In genomic region chr2:101151141-101151858, GRCh38 we compare ENCODE assay signal across 8 cellular contexts. TPM values are rescaled to one million over a fixed set of nuclear protein-coding genes. Genes with fewer than 3 reads are reported as not detected.
A peak's percentile ranks its signal among the peaks of the same experiment; 100 is the strongest.
DNase-seq lines count a peak whose midpoint lies in the region; ATAC-seq lines count a peak whose summit lies in the region.

Gene TBC1D8, minus strand, starts transcription at chr2:101151382. Its CDS starts 129 bp downstream, at chr2:101151253.

- H3K36me3 Mint-ChIP-seq in dendritic cell treated with granulocyte-macrophage colony-stimulating factor and Interleukin-4, amounts not matched to agents 40 ng/mL and 50 ng/mL, for 4 days (ENCODE audit: low read depth) = peaks cover 6% of the 10 kb centered on the region

- H3K9me3 Mint-ChIP-seq in dendritic cell treated with granulocyte-macrophage colony-stimulating factor and Interleukin-4, amounts not matched to agents 40 ng/mL and 50 ng/mL, for 4 days = no peaks in the 10 kb centered on the region

- peak within 1 kb of the TSS; percentile 91 for H3K4me3 Mint-ChIP-seq in dendritic cell treated with granulocyte-macrophage colony-stimulating factor and Interleukin-4, amounts not matched to agents 40 ng/mL and 50 ng/mL, for 4 days

- DNase-seq in A172 (ENCODE audit: low spot score) = peak; percentile 54
- DNase-seq in NCI-H345 treated with DMSO at 0.1 percent for 48 hours (lab: John Stamatoyannopoulos, UW; ENCODE audit: unreplicated experiment) = peak; percentile 72
- DNase-seq in activated CD4-positive, alpha-beta T cell treated with anti-CD3 and anti-CD28 coated beads, Interleukin-2, amount 50 U/mL, for 24 hours (ENCODE audit: low read depth in 1 of 2, low spot score in 1 of 2) = peak; percentile 40 to 55
- DNase-seq in left lobe of liver (ENCODE audit: low spot score) = peak; percentile 92
- peak; percentile 54 for DNase-seq in stimulated activated CD4-positive, alpha-beta T cell treated with anti-CD3 and anti-CD28 coated beads, Interleukin-1b, Interleukin-23, amount 100 ng/mL, for 48 hours

- peaks cover 46% of the 10 kb centered on the region for H3K4me1 Mint-ChIP-seq in dendritic cell treated with granulocyte-macrophage colony-stimulating factor and Interleukin-4, amounts not matched to agents 40 ng/mL and 50 ng/mL, for 4 days (ENCODE audit: low read depth)

- ATAC-seq in GM18519 (IDR thresholded peaks at IDR 0.05; ENCODE audit: low FRiP score, unreplicated experiment) (peak; percentile 57), HG03064 (IDR thresholded peaks at IDR 0.05; ENCODE audit: low read depth, unreplicated experiment) (peak; percentile 60), left lobe of liver (peak; percentile 81)

- H3K27me3 Mint-ChIP-seq in dendritic cell treated with granulocyte-macrophage colony-stimulating factor and Interleukin-4, amounts not matched to agents 40 ng/mL and 50 ng/mL, for 4 days = peaks cover 17% of the 10 kb centered on the region

- peak within 1 kb of the TSS; percentile 79 for H3K27ac Mint-ChIP-seq in dendritic cell treated with granulocyte-macrophage colony-stimulating factor and Interleukin-4, amounts not matched to agents 40 ng/mL and 50 ng/mL, for 4 days

- intact Hi-C loops in dendritic cell treated with granulocyte-macrophage colony-stimulating factor and Interleukin-4, amounts not matched to agents 40 ng/mL and 50 ng/mL, for 4 days (cut with micrococcal nuclease) = loop anchor here (5.0 kb wide), 2 partner anchors 41 to 114 kb away; no protein-coding TSS in a partner anchor

RNA-seq across cellular contexts. Expression of gene TBC1D8, which starts in this region (rescaled TPM):
- 4.3 and 4.9 TPM in 2 replicates for total RNA-seq in A172 (2014; rRNA removed; shearing (Covaris generic))
- total RNA-seq in left lobe of liver = 23.7 TPM

Comparison
In these comparisons a context has a peak if more than half of its experiments do, and no peak if none do; other contexts are left out.
1. Peak in every context shown above with its lines: DNase-seq and ATAC-seq.